ENCODE assay signal across 38 cellular contexts in the genomic region with DNA sequence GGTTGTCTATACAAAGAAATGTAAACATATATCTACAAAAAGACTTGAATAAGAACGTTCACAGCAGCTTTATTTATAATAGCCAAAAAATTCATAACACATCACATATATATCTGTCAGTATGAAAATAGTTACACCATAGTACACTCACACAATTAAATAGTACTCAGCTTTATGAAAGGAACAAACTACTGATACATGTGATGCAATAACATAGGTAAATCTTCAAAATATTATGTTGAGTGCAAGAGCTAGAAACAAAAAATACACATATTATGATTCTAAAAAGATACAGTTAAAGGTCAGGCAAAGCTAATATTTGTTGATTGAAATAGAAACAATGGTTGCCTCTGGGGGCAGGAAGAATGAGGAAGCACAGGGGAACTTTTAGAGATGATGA. TPM values are rescaled to one million over a fixed set of nuclear protein-coding genes. Genes with fewer than 3 reads are reported as not detected.
"Had no signal": no experiment of that assay in that cellular context is flagged by ENCODE, and none has a peak within 500 bp of the region (broad histone marks: within the 10 kb centered on the region; RNA-seq: fewer than 3 reads in every experiment).

No MANE protein-coding gene starts in this region.

- ATAC-seq: activated naive CD4-positive, alpha-beta T cell treated with anti-CD3 and anti-CD28 coated beads, Interleukin-2, amount 50 U/mL, for 72 hours; activated naive CD8-positive, alpha-beta T cell treated with anti-CD3 and anti-CD28 coated beads, Interleukin-2, amount 50 U/mL, for 24 hours; activated T-cell treated with anti-CD3 and anti-CD28 coated beads, Interleukin-2, amount 50 U/mL, for 4 hours; activated T-cell treated with anti-CD3 and anti-CD28 coated beads, Interleukin-2, amount 50 U/mL, for 72 hours; activated T-helper 17 cell treated with anti-CD3 and anti-CD28 coated beads, Interleukin-2, amount 50 U/mL, for 72 hours; body of pancreas had no signal

- FAIRE-seq: astrocyte, bronchial epithelial cell had no signal

- H3K9me3 ChIP-seq: adrenal gland, body of pancreas had no signal

- H3K4me3 ChIP-seq: adrenal gland, ascending aorta, body of pancreas, breast epithelium, cardiac muscle cell had no signal

- H3K27ac ChIP-seq: adrenal gland, ascending aorta, body of pancreas, brain microvascular endothelial cell, breast epithelium, cardiac muscle cell had no signal

- H3K4me1 ChIP-seq: adrenal gland, ascending aorta, body of pancreas, breast epithelium had no signal

- H3K27me3 ChIP-seq: adrenal gland, ascending aorta, body of pancreas, brain microvascular endothelial cell, breast epithelium had no signal

- H3K36me3 ChIP-seq: adrenal gland, ascending aorta, brain microvascular endothelial cell, breast epithelium, cardiac muscle cell had no signal

- DNase-seq: activated effector memory CD4-positive, alpha-beta T cell treated with anti-CD3 and anti-CD28 coated beads, Interleukin-2, amount 50 U/mL, for 16 hours; activated effector memory CD4-positive, alpha-beta T cell treated with Interleukin-2 at 50 U/mL for 16 hours; activated gamma-delta T cell; activated gamma-delta T cell treated with Interleukin-2 at 50 U/mL for 16 hours; activated naive CD4-positive, alpha-beta T cell; activated naive CD4-positive, alpha-beta T cell treated with anti-CD3 and anti-CD28 coated beads for 36 hours; activated naive CD4-positive, alpha-beta T cell treated with anti-CD3 and anti-CD28 coated beads, Interleukin-2, amount 10 ng/mL, durations not matched to agents 7 days and 5 days; activated naive CD4-positive, alpha-beta T cell treated with anti-CD3 and anti-CD28 coated beads, Interleukin-2, amount 50 U/mL, for 16 hours; activated naive CD4-positive, alpha-beta T cell treated with Interleukin-2 at 50 U/mL for 16 hours; activated naive CD8-positive, alpha-beta T cell treated with anti-CD3 and anti-CD28 coated beads for 36 hours; activated naive CD8-positive, alpha-beta T cell treated with anti-CD3 and anti-CD28 coated beads, Interleukin-2, amount 10 ng/mL, durations not matched to agents 7 days and 5 days; activated naive CD8-positive, alpha-beta T cell treated with anti-CD3 and anti-CD28 coated beads, Interleukin-2, amount 50 U/mL, for 24 hours; activated T-cell treated with anti-CD3 and anti-CD28 coated beads, Interleukin-2, amount 50 U/mL, for 1 hour; activated T-cell treated with anti-CD3 and anti-CD28 coated beads, Interleukin-2, amount 50 U/mL, for 24 hours; activated T-cell treated with anti-CD3 and anti-CD28 coated beads, Interleukin-2, amount 50 U/mL, for 4 hours; activated T-cell treated with anti-CD3 and anti-CD28 coated beads, Interleukin-2, amount 50 U/mL, for 48 hours; activated T-cell treated with anti-CD3 and anti-CD28 coated beads, Interleukin-2, amount 50 U/mL, for 72 hours; adrenal gland; amniotic stem cell; amygdala; anterior cingulate cortex; aorta; body of pancreas; brain microvascular endothelial cell; caudate nucleus; central memory CD4-positive, alpha-beta T cell; cerebellar nuclear complex had no signal

RNA-seq across cellular contexts. Expression of gene MRGPRX2, which starts 6.6 kb away (rescaled TPM):
- total RNA-seq: activated naive CD4-positive, alpha-beta T cell treated with anti-CD3 and anti-CD28 coated beads for 36 hours; activated naive CD8-positive, alpha-beta T cell treated with anti-CD3 and anti-CD28 coated beads, Interleukin-2, amount 10 ng/mL, durations not matched to agents 7 days and 5 days; activated T-cell treated with anti-CD3 and anti-CD28 coated beads, Interleukin-2, amount 50 U/mL, for 4 hours; activated T-helper 2 cell treated with anti-CD3 and anti-CD28 coated beads, Interferon-gamma antibody, Interleukin-2, Interleukin-4, amounts not matched to agents 10 μg/mL and 5 μg/mL and 100 μg/mL, durations not matched to agents 14 hours and 24 hours and 36 hours; adrenal gland; aorta; ascending aorta; astrocyte; body of pancreas; bronchial epithelial cell; cardiac muscle cell; cardiac septum; cerebellum; chondrocyte had no signal
- polyA plus RNA-seq: adrenal gland, aorta, cardiac muscle cell had no signal
